In genomic region chr18:35376742-35377695, GRCh38 we compare ENCODE assay signal across 8 cellular contexts. TPM values are rescaled to one million over a fixed set of nuclear protein-coding genes. Genes with fewer than 3 reads are reported as not detected.
DNase-seq lines count a peak whose midpoint lies in the region; ATAC-seq and TF ChIP-seq lines count a peak whose summit lies in the region.

Gene ZNF396 (minus strand): TSS chr18:35377337. CDS start chr18:35374292, 3,045 bp downstream.

- CTCF ChIA-PET in AG04449 (lab: Yijun Ruan, JAX): interaction anchor here (0.8 to 5.9 kb wide), 2 partner anchors 8 to 9 kb away, joined by 5 to 45 read pairs; no protein-coding TSS in a partner anchor

- H3K36me3 ChIP-seq in ectodermal cell (ENCODE audit: control insufficient read depth, insufficient read depth, low read length) (no peaks in the 10 kb centered on the region), lung (ENCODE audit: control insufficient read depth in 2 of 2, insufficient read depth in 2 of 2, low read length in 2 of 2) (no peaks in the 10 kb centered on the region)

- ATAC-seq in GM18873 (IDR thresholded peaks at IDR 0.05; ENCODE audit: low FRiP score, unreplicated experiment) (peak; percentile 50), HG03135 (IDR thresholded peaks at IDR 0.05; ENCODE audit: unreplicated experiment) (peak; percentile 67), lung (ENCODE audit: insufficient read depth, low FRiP score) (peak; percentile 91)

- no peaks in the 10 kb centered on the region for H3K9me3 ChIP-seq in ectodermal cell (ENCODE audit: control insufficient read depth, low read length)
- H3K9me3 ChIP-seq in lung (ENCODE audit: control insufficient read depth in 2 of 2, insufficient read depth in 1 of 2, low read length in 1 of 2): peaks cover 0 to 3% of the 10 kb centered on the region in 2 donors

- H3K4me3 ChIP-seq in AG04449 (ENCODE audit: low read depth, low read length) (peak within 1 kb of the TSS; percentile 69), ectodermal cell (ENCODE audit: insufficient read depth, low read depth, low read length) (peak within 1 kb of the TSS; percentile 65), lung (peak within 1 kb of the TSS; percentile 84)

- H3K4me1 ChIP-seq in ectodermal cell (ENCODE audit: control insufficient read depth, insufficient read depth, low read length) (peaks cover 4% of the 10 kb centered on the region), lung (ENCODE audit: control insufficient read depth in 2 of 2, insufficient read depth in 2 of 2, low read length in 2 of 2) (peaks cover 0 to 3% of the 10 kb centered on the region in 2 donors)

- POLR2A ChIA-PET in AG04449 (lab: Yijun Ruan, JAX): no interaction called here

- 3 to 4% methylated on average over 78 of the region's 78 CpGs for WGBS in ectodermal cell, 2 experiments
- WGBS in lung, 2 donors: 2 to 3% methylated on average over 71 to 78 of the region's 78 CpGs

- peaks cover 21% of the 10 kb centered on the region for H3K27me3 ChIP-seq in ectodermal cell (ENCODE audit: control insufficient read depth, insufficient read depth, low read length, poor library complexity, severe bottlenecking)
- H3K27me3 ChIP-seq in lung (ENCODE audit: control insufficient read depth, insufficient read depth): no peaks in the 10 kb centered on the region

- TF ChIP-seq CTCF in AG04449 (IDR thresholded peaks at IDR 0.05; ENCODE audit: insufficient read depth, low read length, missing control alignments) (no peak), lung (IDR thresholded peaks at IDR 0.05; ENCODE audit: control extremely low read depth, extremely low read depth) (no peak)

- no peak within 1 kb of the TSS for H3K27ac ChIP-seq in ectodermal cell (ENCODE audit: insufficient read depth, low read depth, low read length, poor library complexity, severe bottlenecking)
- H3K27ac ChIP-seq in lung (ENCODE audit: low read depth in 1 of 2, low read length in 1 of 2): peak within 1 kb of the TSS in 1 of 2 donors; percentile 70

- DNase-seq in AG04449 (ENCODE audit: low read depth, low spot score) (no peak), NCI-H460 (ENCODE audit: extremely low read depth, low read depth) (peak; percentile 33), lung (ENCODE audit: low spot score) (peak; percentile 87)
- peak; percentile 43 to 52 for DNase-seq in activated CD4-positive, alpha-beta T cell treated with anti-CD3 and anti-CD28 coated beads, Interleukin-2, amount 50 U/mL, for 4 hours
- peak; percentile 15 to 54 (median 15) for DNase-seq in stimulated activated CD4-positive, alpha-beta T cell treated with anti-CD3 and anti-CD28 coated beads, TNF-alpha, amount 100 ng/mL, for 1 hour (ENCODE audit: low read depth in 3 of 3, low spot score in 1 of 3)

RNA-seq across cellular contexts. Expression of gene ZNF396, which starts in this region (rescaled TPM):
- 1.1 and 1.2 TPM in 2 replicates for total RNA-seq in NCI-H460 (2014; rRNA removed; shearing (Covaris generic))
- 0.19 TPM in 1 of 2 replicates, not detected in the other for polyA plus RNA-seq in NCI-H460 (2014; cell fraction: nucleus; rRNA removed)
- polyA plus RNA-seq in ectodermal cell (2013, experiment 1 of 4): 2.7 TPM
- polyA plus RNA-seq in ectodermal cell (2013, experiment 2 of 4): 2.6 TPM
- polyA plus RNA-seq in ectodermal cell (2013, experiment 3 of 4): 2.8 TPM
- 3.0 TPM for polyA plus RNA-seq in ectodermal cell (2013, experiment 4 of 4)
- 1 to 10 TPM; 6.3 to 6.7 TPM for total RNA-seq in lung
- polyA plus RNA-seq in lung: 1 to 10 TPM; 2.4 to 2.7 TPM
